8 cellular contexts compared by ENCODE assay signal in genomic region chr7:99996755-99997544, GRCh38. TPM values are rescaled to one million over a fixed set of nuclear protein-coding genes. Genes with fewer than 3 reads are reported as not detected.
DNase-seq lines count a peak whose midpoint lies in the region; ATAC-seq and TF ChIP-seq lines count a peak whose summit lies in the region.

No MANE protein-coding gene starts in this region.

- H3K27ac ChIP-seq in DOHH2 (ENCODE audit: low read depth, low read length) (no peak overlapping the region), SJCRH30 (no peak overlapping the region), esophagus squamous epithelium (peak overlapping the region; percentile 64 to 87 (median 74))

- H3K9me3 ChIP-seq in DOHH2 (ENCODE audit: control insufficient read depth, insufficient read depth, low read length) (no peaks in the 10 kb centered on the region), SJCRH30 (replicated peaks) (no peaks in the 10 kb centered on the region), esophagus squamous epithelium (no peaks in the 10 kb centered on the region)

- 78 to 85% methylated on average over 12 to 13 of the region's 15 CpGs for WGBS in esophagus squamous epithelium, 2 donors

- H3K27me3 ChIP-seq in DOHH2 (ENCODE audit: control insufficient read depth, low read length): peaks cover 12% of the 10 kb centered on the region
- peaks cover 13% of the 10 kb centered on the region for H3K27me3 ChIP-seq in SJCRH30
- no peaks in the 10 kb centered on the region for H3K27me3 ChIP-seq in esophagus squamous epithelium

- peak overlapping the region; percentile 60 for H3K4me2 ChIP-seq in DOHH2 (ENCODE audit: low read length)

- H3K4me1 ChIP-seq in DOHH2 (ENCODE audit: control insufficient read depth, low read length) (peaks cover 12% of the 10 kb centered on the region), SJCRH30 (no peaks in the 10 kb centered on the region), esophagus squamous epithelium (peaks cover 14 to 37% (median 14%) of the 10 kb centered on the region in 3 donors)

- H3K36me3 ChIP-seq in DOHH2 (ENCODE audit: control insufficient read depth, low read length): no peaks in the 10 kb centered on the region
- no peaks in the 10 kb centered on the region for H3K36me3 ChIP-seq in SJCRH30
- H3K36me3 ChIP-seq in esophagus squamous epithelium: no peaks in the 10 kb centered on the region

- peak overlapping the region; percentile 58 for H3K4me3 ChIP-seq in DOHH2 (ENCODE audit: low read length)
- peak overlapping the region; percentile 52 for H3K4me3 ChIP-seq in SJCRH30
- H3K4me3 ChIP-seq in esophagus squamous epithelium: peak overlapping the region; percentile 28 to 71 (median 47)

- TF ChIP-seq POLR2A in esophagus squamous epithelium (IDR thresholded peaks at IDR 0.05): no peak

- H3K9me2 ChIP-seq in DOHH2 (replicated peaks; ENCODE audit: control insufficient read depth, low read length): no peaks in the 10 kb centered on the region

- TF ChIP-seq CTCF in DOHH2 (IDR thresholded peaks at IDR 0.05; ENCODE audit: low read depth, low read length, poor library complexity, severe bottlenecking): no peak
- no peak for TF ChIP-seq CTCF in esophagus squamous epithelium (IDR thresholded peaks at IDR 0.05)

- no peaks in the 10 kb centered on the region for H3K79me2 ChIP-seq in DOHH2 (ENCODE audit: control insufficient read depth, low read length)

- H4K20me1 ChIP-seq in DOHH2 (ENCODE audit: control insufficient read depth, insufficient read depth, low read depth, low read length): no peaks in the 10 kb centered on the region

- intact Hi-C loops in esophagus squamous epithelium (cut with DNase I) (no loop called here), sciatic nerve (cut with DNase I) (loop anchor here (10.0 kb wide), 1 partner anchor 78 kb away; no protein-coding TSS in a partner anchor)

- H3F3A ChIP-seq in DOHH2 (ENCODE audit: control insufficient read depth, insufficient read depth): 0 out of 2 replicates have a peak, but pooled peaks cover 4% of the 10 kb centered on the region

- DNase-seq in SJCRH30 (no peak), esophagus squamous epithelium (lab: John Stamatoyannopoulos, UW) (no peak), sciatic nerve (ENCODE audit: low spot score) (peak; percentile 28), HCEC 1CT (no peak), RPMI8226 (no peak), ecto neural progenitor cell (ENCODE audit: low spot score) (no peak)
- no peak for DNase-seq in stimulated activated CD4-positive, alpha-beta T cell treated with anti-CD3 and anti-CD28 coated beads, Interleukin-1b, Interleukin-23, amount 100 ng/mL, for 48 hours

- ATAC-seq in sciatic nerve: no peak

RNA-seq across cellular contexts. Expression of gene ZKSCAN1, which starts 18.4 kb away (rescaled TPM):
- total RNA-seq in SJCRH30 (2014; rRNA removed; shearing (Covaris generic)): 17.7 and 20.0 TPM in 2 replicates
- total RNA-seq in esophagus squamous epithelium (10 to 100 TPM; 18.3 to 38.3 (median 21.9) TPM), sciatic nerve (96.9 TPM)

RNA-seq across cellular contexts. Expression of gene AZGP1, which starts 21.1 kb away (rescaled TPM):
- total RNA-seq in SJCRH30 (2014; rRNA removed; shearing (Covaris generic)): 0.10 TPM in 1 of 2 replicates, not detected in the other
- 10 to 100 TPM in 1 of 4 donors, 1 to 10 TPM in 1, under 1 TPM in 2; 0.19 to 99.9 (median 1.3) TPM for total RNA-seq in esophagus squamous epithelium
- total RNA-seq in sciatic nerve: 120 TPM

RNA-seq across cellular contexts. Expression of gene ZSCAN21, which starts 52.6 kb away (rescaled TPM):
- total RNA-seq in SJCRH30 (2014; rRNA removed; shearing (Covaris generic)): 15.1 and 17.9 TPM in 2 replicates
- 10 to 100 TPM in 1 of 4 donors, 1 to 10 TPM in 3; 3.7 to 12.0 (median 8.0) TPM for total RNA-seq in esophagus squamous epithelium
- total RNA-seq in sciatic nerve: 13.0 TPM

Comparison
In these comparisons a context has a peak if more than half of its experiments do, and no peak if none do; other contexts are left out.
1. H3K27ac ChIP-seq: peak in esophagus squamous epithelium (4 of 4); none in DOHH2 (single experiment) and SJCRH30 (single experiment).
2. Peak in every context shown above with its lines, with median percentiles within 50 percentile points of each other: H3K4me3 ChIP-seq.